9 cellular contexts compared by ENCODE assay signal in genomic region chr19:2253106-2254051, GRCh38. TPM values are rescaled to one million over a fixed set of nuclear protein-coding genes. Genes with fewer than 3 reads are reported as not detected.
DNase-seq lines count a peak whose midpoint lies in the region; ATAC-seq and TF ChIP-seq lines count a peak whose summit lies in the region.
"Had no signal": no experiment of that assay in that cellular context is flagged by ENCODE, and none has a peak within 500 bp of the region (broad histone marks: within the 10 kb centered on the region; RNA-seq: fewer than 3 reads in every experiment).

No MANE protein-coding gene starts in this region.

- H3K4me3 ChIP-seq in cardiac muscle cell (peak overlapping the region; percentile 22), thoracic aorta (peak overlapping the region; percentile 34)

- no peaks in the 10 kb centered on the region for H3K36me3 ChIP-seq in cardiac muscle cell
- H3K36me3 ChIP-seq in thoracic aorta = peaks cover 2% of the 10 kb centered on the region

- H3K27ac ChIP-seq in cardiac muscle cell = no peak overlapping the region
- no peak overlapping the region for H3K27ac ChIP-seq in foreskin keratinocyte
- H3K27ac ChIP-seq in thoracic aorta = no peak overlapping the region

- no peak for ATAC-seq in Right ventricle myocardium inferior
- ATAC-seq in foreskin keratinocyte = no peak
- no peak for ATAC-seq in thoracic aorta (ENCODE audit: insufficient number of reproducible peaks, low FRiP score, low read depth)
- ATAC-seq in HG02852 (IDR thresholded peaks at IDR 0.05; ENCODE audit: unreplicated experiment) = no peak
- no peak for ATAC-seq in GM21381 (IDR thresholded peaks at IDR 0.05; ENCODE audit: unreplicated experiment)

- peak overlapping the region; percentile 52 for H3K4me3 Mint-ChIP-seq in activated CD4-positive, alpha-beta T cell treated with anti-CD3 and anti-CD28 coated beads, Interleukin-2, amount 10 ng/mL, durations not matched to agents 24 days and 14 days

- H3K4me1 Mint-ChIP-seq in activated CD4-positive, alpha-beta T cell treated with anti-CD3 and anti-CD28 coated beads, Interleukin-2, amount 10 ng/mL, durations not matched to agents 24 days and 14 days = peaks cover 14% of the 10 kb centered on the region

- peak; percentile 19 for TF ChIP-seq CTCF in cardiac muscle cell (IDR thresholded peaks at IDR 0.05; ENCODE audit: low read depth, low read length)
- TF ChIP-seq CTCF in foreskin keratinocyte (conservative IDR thresholded peaks at IDR 0.05) = peak; percentile 30
- TF ChIP-seq CTCF in thoracic aorta (IDR thresholded peaks at IDR 0.05) = no peak

- no peaks in the 10 kb centered on the region for H3K9me3 Mint-ChIP-seq in activated CD4-positive, alpha-beta T cell treated with anti-CD3 and anti-CD28 coated beads, Interleukin-2, amount 10 ng/mL, durations not matched to agents 24 days and 14 days

- no peak overlapping the region for H3K27ac Mint-ChIP-seq in activated CD4-positive, alpha-beta T cell treated with anti-CD3 and anti-CD28 coated beads, Interleukin-2, amount 10 ng/mL, durations not matched to agents 24 days and 14 days

- peaks cover 3% of the 10 kb centered on the region for H3K4me1 ChIP-seq in cardiac muscle cell (ENCODE audit: low read depth)
- H3K4me1 ChIP-seq in foreskin keratinocyte = no peaks in the 10 kb centered on the region
- peaks cover 20 to 39% of the 10 kb centered on the region in 2 donors for H3K4me1 ChIP-seq in thoracic aorta (ENCODE audit: control insufficient read depth in 1 of 2, low read depth in 2 of 2)

- H3K27me3 ChIP-seq in cardiac muscle cell (peaks cover 24% of the 10 kb centered on the region), foreskin keratinocyte (peaks cover 62% of the 10 kb centered on the region), thoracic aorta (replicated peaks; ENCODE audit: insufficient read depth) (peaks cover 15% of the 10 kb centered on the region)

- H3K27me3 Mint-ChIP-seq in activated CD4-positive, alpha-beta T cell treated with anti-CD3 and anti-CD28 coated beads, Interleukin-2, amount 10 ng/mL, durations not matched to agents 24 days and 14 days = peaks cover 15% of the 10 kb centered on the region

- H3K9me3 ChIP-seq in cardiac muscle cell (ENCODE audit: low read depth) (no peaks in the 10 kb centered on the region), thoracic aorta (no peaks in the 10 kb centered on the region)

- peak in 1 of 2 donors; percentile 59 for DNase-seq in cardiac muscle cell (ENCODE audit: low read depth in 1 of 2, low spot score in 1 of 2)
- DNase-seq in Right ventricle myocardium inferior (ENCODE audit: missing footprints) = no peak
- peak; percentile 81 for DNase-seq in activated CD4-positive, alpha-beta T cell treated with anti-CD3 and anti-CD28 coated beads, Interleukin-2, amount 10 ng/mL, durations not matched to agents 24 days and 14 days
- DNase-seq in foreskin keratinocyte = no peak
- DNase-seq in thoracic aorta (ENCODE audit: low spot score) = no peak
- no peak for DNase-seq in NCI-H1436 treated with DMSO at 0.1 percent for 48 hours (lab: John Stamatoyannopoulos, UW)

- peaks cover 6% of the 10 kb centered on the region for H3K36me3 Mint-ChIP-seq in activated CD4-positive, alpha-beta T cell treated with anti-CD3 and anti-CD28 coated beads, Interleukin-2, amount 10 ng/mL, durations not matched to agents 24 days and 14 days (ENCODE audit: low read depth)

- intact Hi-C loops in Right ventricle myocardium inferior (cut with DNase I) = no loop called here
- intact Hi-C loops in activated CD4-positive, alpha-beta T cell treated with anti-CD3 and anti-CD28 coated beads, Interleukin-2, amount 10 ng/mL, durations not matched to agents 24 days and 14 days (cut with micrococcal nuclease) = no loop called here

RNA-seq across cellular contexts. Expression of gene JSRP1, which starts 2.8 kb away (rescaled TPM):
- total RNA-seq in cardiac muscle cell = 1.9 and 5.4 TPM in 2 replicates
- 0.79 and 4.2 TPM in 2 replicates for polyA plus RNA-seq in cardiac muscle cell
- not detected for total RNA-seq in Right ventricle myocardium inferior
- total RNA-seq in activated CD4-positive, alpha-beta T cell treated with anti-CD3 and anti-CD28 coated beads, Interleukin-2, amount 10 ng/mL, durations not matched to agents 24 days and 14 days = 0.40 and 0.91 TPM in 2 replicates
- total RNA-seq in foreskin keratinocyte = 0.17 TPM in 1 of 2 replicates, not detected in the other
- polyA plus RNA-seq in foreskin keratinocyte = 0.17 and 0.22 TPM in 2 replicates
- not detected for total RNA-seq in thoracic aorta
- total RNA-seq: RPMI7951 had no signal

RNA-seq across cellular contexts. Expression of gene AMH, which starts 4.3 kb away (rescaled TPM):
- total RNA-seq in cardiac muscle cell (24.1 and 45.6 TPM in 2 replicates), Right ventricle myocardium inferior (0.89 TPM), foreskin keratinocyte (0.39 and 0.78 TPM in 2 replicates), thoracic aorta (under 1 TPM; 0.92 to 0.95 TPM)
- polyA plus RNA-seq in cardiac muscle cell (23.2 and 71.4 TPM in 2 replicates), foreskin keratinocyte (0.17 and 0.64 TPM in 2 replicates)
- total RNA-seq in activated CD4-positive, alpha-beta T cell treated with anti-CD3 and anti-CD28 coated beads, Interleukin-2, amount 10 ng/mL, durations not matched to agents 24 days and 14 days = 4.0 and 5.1 TPM in 2 replicates

RNA-seq across cellular contexts. Expression of gene SF3A2, which starts 16.8 kb away (rescaled TPM):
- total RNA-seq in cardiac muscle cell = 60.6 and 66.9 TPM in 2 replicates
- polyA plus RNA-seq in cardiac muscle cell = 110 and 111 TPM in 2 replicates
- total RNA-seq in Right ventricle myocardium inferior = 30.3 TPM
- 159 and 171 TPM in 2 replicates for total RNA-seq in activated CD4-positive, alpha-beta T cell treated with anti-CD3 and anti-CD28 coated beads, Interleukin-2, amount 10 ng/mL, durations not matched to agents 24 days and 14 days
- 33.8 and 34.2 TPM in 2 replicates for total RNA-seq in foreskin keratinocyte
- polyA plus RNA-seq in foreskin keratinocyte = 69.8 and 76.2 TPM in 2 replicates
- 10 to 100 TPM; 23.8 to 43.7 TPM for total RNA-seq in thoracic aorta

RNA-seq across cellular contexts. Expression of gene PLEKHJ1, which starts 17.2 kb away (rescaled TPM):
- total RNA-seq in cardiac muscle cell (255 and 361 TPM in 2 replicates), Right ventricle myocardium inferior (59.7 TPM), foreskin keratinocyte (55.8 and 58.3 TPM in 2 replicates), thoracic aorta (10 to 100 TPM; 26.3 to 46.2 TPM)
- polyA plus RNA-seq in cardiac muscle cell (297 and 342 TPM in 2 replicates), foreskin keratinocyte (81.0 and 84.9 TPM in 2 replicates)
- total RNA-seq in activated CD4-positive, alpha-beta T cell treated with anti-CD3 and anti-CD28 coated beads, Interleukin-2, amount 10 ng/mL, durations not matched to agents 24 days and 14 days = 70.5 and 71.6 TPM in 2 replicates

RNA-seq across cellular contexts. Expression of gene PEAK3, which starts 28.6 kb away (rescaled TPM):
- total RNA-seq in cardiac muscle cell (0.48 TPM in 1 of 2 replicates, not detected in the other), Right ventricle myocardium inferior (0.68 TPM), foreskin keratinocyte (not detected in 2 replicates), thoracic aorta (1 to 10 TPM; 1.2 to 3.0 TPM)
- polyA plus RNA-seq in cardiac muscle cell (0.06 and 0.51 TPM in 2 replicates), foreskin keratinocyte (not detected in 2 replicates)
- total RNA-seq in activated CD4-positive, alpha-beta T cell treated with anti-CD3 and anti-CD28 coated beads, Interleukin-2, amount 10 ng/mL, durations not matched to agents 24 days and 14 days = 0.09 TPM in 1 of 2 replicates, not detected in the other
